In the genomic region with DNA sequence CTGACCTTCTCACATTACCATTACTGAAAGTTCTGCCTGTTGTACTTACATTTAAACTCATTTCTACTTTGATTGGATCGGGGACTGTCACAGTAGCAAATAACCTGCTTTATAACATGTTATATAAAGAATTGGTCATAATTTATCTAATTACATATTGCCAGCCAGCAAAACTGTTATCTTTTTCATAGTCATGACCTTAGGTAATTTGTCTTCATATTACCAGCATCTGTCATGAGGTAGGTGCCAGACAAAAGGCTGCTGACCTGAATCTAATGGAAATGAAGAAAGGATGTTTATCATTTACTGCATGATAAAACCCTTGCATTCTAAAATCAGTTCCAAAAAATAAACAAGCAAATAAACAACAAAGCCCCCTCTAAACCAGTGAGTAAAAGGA, we compare ENCODE assay signal across 2 cellular contexts.
A peak's percentile ranks its signal among the peaks of the same experiment; 100 is the strongest.
TF ChIP-seq lines count a peak whose summit lies in the region.

No MANE protein-coding gene starts in this region.

TF ChIP-seq in SK-N-SH, 30 proteins besides CTCF, POLR2A, EP300 and RAD21 (continued from another document):
- TF ChIP-seq, protein P1, sequence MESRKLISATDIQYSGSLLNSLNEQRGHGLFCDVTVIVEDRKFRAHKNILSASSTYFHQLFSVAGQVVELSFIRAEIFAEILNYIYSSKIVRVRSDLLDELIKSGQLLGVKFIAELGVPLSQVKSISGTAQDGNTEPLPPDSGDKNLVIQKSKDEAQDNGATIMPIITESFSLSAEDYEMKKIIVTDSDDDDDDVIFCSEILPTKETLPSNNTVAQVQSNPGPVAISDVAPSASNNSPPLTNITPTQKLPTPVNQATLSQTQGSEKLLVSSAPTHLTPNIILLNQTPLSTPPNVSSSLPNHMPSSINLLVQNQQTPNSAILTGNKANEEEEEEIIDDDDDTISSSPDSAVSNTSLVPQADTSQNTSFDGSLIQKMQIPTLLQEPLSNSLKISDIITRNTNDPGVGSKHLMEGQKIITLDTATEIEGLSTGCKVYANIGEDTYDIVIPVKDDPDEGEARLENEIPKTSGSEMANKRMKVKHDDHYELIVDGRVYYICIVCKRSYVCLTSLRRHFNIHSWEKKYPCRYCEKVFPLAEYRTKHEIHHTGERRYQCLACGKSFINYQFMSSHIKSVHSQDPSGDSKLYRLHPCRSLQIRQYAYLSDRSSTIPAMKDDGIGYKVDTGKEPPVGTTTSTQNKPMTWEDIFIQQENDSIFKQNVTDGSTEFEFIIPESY (IDR thresholded peaks at IDR 0.05; ENCODE audit: borderline replicate concordance, low read depth), result no peak
- TF ChIP-seq SMC3 (IDR thresholded peaks at IDR 0.05; ENCODE audit: low read depth, low read length) (no peak), NRF1 (IDR thresholded peaks at IDR 0.05; ENCODE audit: low read depth, low read length) (no peak), RFX5 (IDR thresholded peaks at IDR 0.05; ENCODE audit: low read length) (no peak), GATA2 (CRISPR knock-in tag; IDR thresholded peaks at IDR 0.05) (peak; percentile 84), NFIC (IDR thresholded peaks at IDR 0.05; ENCODE audit: borderline replicate concordance) (no peak)
- TF ChIP-seq, protein P2, sequence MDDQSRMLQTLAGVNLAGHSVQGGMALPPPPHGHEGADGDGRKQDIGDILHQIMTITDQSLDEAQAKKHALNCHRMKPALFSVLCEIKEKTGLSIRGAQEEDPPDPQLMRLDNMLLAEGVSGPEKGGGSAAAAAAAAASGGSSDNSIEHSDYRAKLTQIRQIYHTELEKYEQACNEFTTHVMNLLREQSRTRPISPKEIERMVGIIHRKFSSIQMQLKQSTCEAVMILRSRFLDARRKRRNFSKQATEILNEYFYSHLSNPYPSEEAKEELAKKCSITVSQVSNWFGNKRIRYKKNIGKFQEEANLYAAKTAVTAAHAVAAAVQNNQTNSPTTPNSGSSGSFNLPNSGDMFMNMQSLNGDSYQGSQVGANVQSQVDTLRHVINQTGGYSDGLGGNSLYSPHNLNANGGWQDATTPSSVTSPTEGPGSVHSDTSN (IDR thresholded peaks at IDR 0.05), result no peak

TF ChIP-seq in SK-N-SH treated with all-trans-retinoic acid at 6 μM for 48 hours, 23 proteins besides CTCF, POLR2A, EP300 and RAD21 (continued from another document):
- TF ChIP-seq, protein P3, sequence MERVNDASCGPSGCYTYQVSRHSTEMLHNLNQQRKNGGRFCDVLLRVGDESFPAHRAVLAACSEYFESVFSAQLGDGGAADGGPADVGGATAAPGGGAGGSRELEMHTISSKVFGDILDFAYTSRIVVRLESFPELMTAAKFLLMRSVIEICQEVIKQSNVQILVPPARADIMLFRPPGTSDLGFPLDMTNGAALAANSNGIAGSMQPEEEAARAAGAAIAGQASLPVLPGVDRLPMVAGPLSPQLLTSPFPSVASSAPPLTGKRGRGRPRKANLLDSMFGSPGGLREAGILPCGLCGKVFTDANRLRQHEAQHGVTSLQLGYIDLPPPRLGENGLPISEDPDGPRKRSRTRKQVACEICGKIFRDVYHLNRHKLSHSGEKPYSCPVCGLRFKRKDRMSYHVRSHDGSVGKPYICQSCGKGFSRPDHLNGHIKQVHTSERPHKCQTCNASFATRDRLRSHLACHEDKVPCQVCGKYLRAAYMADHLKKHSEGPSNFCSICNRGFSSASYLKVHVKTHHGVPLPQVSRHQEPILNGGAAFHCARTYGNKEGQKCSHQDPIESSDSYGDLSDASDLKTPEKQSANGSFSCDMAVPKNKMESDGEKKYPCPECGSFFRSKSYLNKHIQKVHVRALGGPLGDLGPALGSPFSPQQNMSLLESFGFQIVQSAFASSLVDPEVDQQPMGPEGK (CRISPR knock-in tag; IDR thresholded peaks at IDR 0.05; ENCODE audit: borderline replicate concordance), result no peak
- TF ChIP-seq ESRRG (CRISPR knock-in tag; IDR thresholded peaks at IDR 0.05) (no peak), RARB (CRISPR knock-in tag; IDR thresholded peaks at IDR 0.05) (no peak), SNAI2 (CRISPR knock-in tag; IDR thresholded peaks at IDR 0.05) (no peak), ZNF565 (CRISPR knock-in tag; conservative IDR thresholded peaks at IDR 0.05; ENCODE audit: low read depth) (no peak), CSDC2 (CRISPR knock-in tag; IDR thresholded peaks at IDR 0.05) (no peak), ZNF8 (CRISPR knock-in tag; IDR thresholded peaks at IDR 0.05) (no peak), TOX (CRISPR knock-in tag; IDR thresholded peaks at IDR 0.05; ENCODE audit: borderline replicate concordance) (no peak), BACH2 (CRISPR knock-in tag; IDR thresholded peaks at IDR 0.05; ENCODE audit: borderline replicate concordance) (no peak), ISL1 (CRISPR knock-in tag; IDR thresholded peaks at IDR 0.05) (no peak)
- TF ChIP-seq, protein P4, sequence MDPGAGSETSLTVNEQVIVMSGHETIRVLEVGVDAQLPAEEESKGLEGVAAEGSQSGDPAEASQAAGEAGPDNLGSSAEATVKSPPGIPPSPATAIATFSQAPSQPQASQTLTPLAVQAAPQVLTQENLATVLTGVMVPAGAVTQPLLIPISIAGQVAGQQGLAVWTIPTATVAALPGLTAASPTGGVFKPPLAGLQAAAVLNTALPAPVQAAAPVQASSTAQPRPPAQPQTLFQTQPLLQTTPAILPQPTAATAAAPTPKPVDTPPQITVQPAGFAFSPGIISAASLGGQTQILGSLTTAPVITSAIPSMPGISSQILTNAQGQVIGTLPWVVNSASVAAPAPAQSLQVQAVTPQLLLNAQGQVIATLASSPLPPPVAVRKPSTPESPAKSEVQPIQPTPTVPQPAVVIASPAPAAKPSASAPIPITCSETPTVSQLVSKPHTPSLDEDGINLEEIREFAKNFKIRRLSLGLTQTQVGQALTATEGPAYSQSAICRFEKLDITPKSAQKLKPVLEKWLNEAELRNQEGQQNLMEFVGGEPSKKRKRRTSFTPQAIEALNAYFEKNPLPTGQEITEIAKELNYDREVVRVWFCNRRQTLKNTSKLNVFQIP (CRISPR knock-in tag; IDR thresholded peaks at IDR 0.05; ENCODE audit: borderline replicate concordance, low read depth), result no peak
- TF ChIP-seq, protein P5, sequence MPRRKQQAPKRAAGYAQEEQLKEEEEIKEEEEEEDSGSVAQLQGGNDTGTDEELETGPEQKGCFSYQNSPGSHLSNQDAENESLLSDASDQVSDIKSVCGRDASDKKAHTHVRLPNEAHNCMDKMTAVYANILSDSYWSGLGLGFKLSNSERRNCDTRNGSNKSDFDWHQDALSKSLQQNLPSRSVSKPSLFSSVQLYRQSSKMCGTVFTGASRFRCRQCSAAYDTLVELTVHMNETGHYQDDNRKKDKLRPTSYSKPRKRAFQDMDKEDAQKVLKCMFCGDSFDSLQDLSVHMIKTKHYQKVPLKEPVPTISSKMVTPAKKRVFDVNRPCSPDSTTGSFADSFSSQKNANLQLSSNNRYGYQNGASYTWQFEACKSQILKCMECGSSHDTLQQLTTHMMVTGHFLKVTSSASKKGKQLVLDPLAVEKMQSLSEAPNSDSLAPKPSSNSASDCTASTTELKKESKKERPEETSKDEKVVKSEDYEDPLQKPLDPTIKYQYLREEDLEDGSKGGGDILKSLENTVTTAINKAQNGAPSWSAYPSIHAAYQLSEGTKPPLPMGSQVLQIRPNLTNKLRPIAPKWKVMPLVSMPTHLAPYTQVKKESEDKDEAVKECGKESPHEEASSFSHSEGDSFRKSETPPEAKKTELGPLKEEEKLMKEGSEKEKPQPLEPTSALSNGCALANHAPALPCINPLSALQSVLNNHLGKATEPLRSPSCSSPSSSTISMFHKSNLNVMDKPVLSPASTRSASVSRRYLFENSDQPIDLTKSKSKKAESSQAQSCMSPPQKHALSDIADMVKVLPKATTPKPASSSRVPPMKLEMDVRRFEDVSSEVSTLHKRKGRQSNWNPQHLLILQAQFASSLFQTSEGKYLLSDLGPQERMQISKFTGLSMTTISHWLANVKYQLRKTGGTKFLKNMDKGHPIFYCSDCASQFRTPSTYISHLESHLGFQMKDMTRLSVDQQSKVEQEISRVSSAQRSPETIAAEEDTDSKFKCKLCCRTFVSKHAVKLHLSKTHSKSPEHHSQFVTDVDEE (CRISPR knock-in tag; IDR thresholded peaks at IDR 0.05), result no peak
